10 cellular contexts compared by ENCODE assay signal in the genomic region with DNA sequence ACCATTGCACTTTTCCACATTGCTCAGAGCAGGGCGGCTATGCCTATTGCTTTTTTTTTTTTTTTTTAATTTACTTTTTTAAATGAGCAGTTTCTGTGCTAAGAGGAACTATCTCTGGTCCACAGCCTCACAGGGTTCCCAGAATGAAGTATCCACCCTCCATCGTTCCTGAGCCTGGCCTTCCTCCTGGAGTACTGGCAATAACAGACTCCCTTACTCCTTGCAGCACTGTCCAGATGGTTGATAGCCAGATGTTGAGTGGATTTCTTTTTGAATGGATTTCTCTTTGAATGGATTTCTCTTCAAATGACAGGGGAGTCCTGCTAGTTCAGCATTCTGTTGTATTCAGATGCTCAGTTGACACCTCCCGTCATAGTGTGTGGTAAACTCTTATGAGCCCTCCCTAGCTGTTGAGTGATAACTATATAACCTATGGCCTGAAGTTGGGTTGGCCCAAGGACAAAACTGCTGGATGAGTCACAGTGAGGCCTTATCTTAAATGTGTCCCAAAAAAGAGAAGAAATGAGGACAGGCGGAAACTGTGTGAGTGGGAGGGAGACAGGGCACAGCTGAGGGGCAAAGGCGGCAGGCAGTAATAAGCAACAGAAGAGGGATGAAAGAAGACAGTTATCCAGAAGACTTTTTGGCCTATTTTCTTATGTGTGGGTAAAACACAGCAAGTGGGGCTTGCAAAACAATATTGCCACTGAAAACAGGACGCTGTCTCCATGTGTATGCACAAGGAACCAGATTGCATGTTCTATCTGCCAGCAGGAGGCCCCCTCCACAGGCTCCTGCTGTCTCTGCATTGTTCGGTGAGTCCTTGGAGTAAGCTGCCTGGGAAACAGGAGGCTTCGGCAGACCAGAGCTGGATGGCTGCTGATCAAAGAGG.
DNase-seq lines count a peak whose midpoint lies in the region; ATAC-seq and TF ChIP-seq lines count a peak whose summit lies in the region.
"Had no signal": no experiment of that assay in that cellular context is flagged by ENCODE, and none has a peak within 500 bp of the region (broad histone marks: within the 10 kb centered on the region; RNA-seq: fewer than 3 reads in every experiment).

No MANE protein-coding gene starts in this region.

- no peak for TF ChIP-seq CTCF in GM20000 (IDR thresholded peaks at IDR 0.05; ENCODE audit: extremely low read depth, missing control alignments)
- TF ChIP-seq CTCF in PC-9 (conservative IDR thresholded peaks at IDR 0.05): no peak

- H3K27ac ChIP-seq in PC-9: no peak overlapping the region

- ATAC-seq in Right ventricle myocardium inferior (peak; percentile 79), GM21576 (IDR thresholded peaks at IDR 0.05; ENCODE audit: unreplicated experiment) (no peak), HG02588 (IDR thresholded peaks at IDR 0.05; ENCODE audit: unreplicated experiment) (no peak)

- H3K79me2 ChIP-seq in PC-9 (ENCODE audit: low read depth): no peaks in the 10 kb centered on the region

- no peak overlapping the region for H3K4me2 ChIP-seq in PC-9

- no TSS peak for BruUV-seq in PC-9 (replicated peaks; lab: Mats Ljungman, UMichigan)

- no peaks in the 10 kb centered on the region for H4K20me1 ChIP-seq in PC-9 (ENCODE audit: insufficient read depth)

- CTCF ChIA-PET in PC-9 (lab: Charles Lee): interaction anchor here (0.6 kb wide), 1 partner anchor 214 kb away, joined by 3 read pairs; no protein-coding TSS in a partner anchor

- H3K9me3 ChIP-seq in PC-9 (ENCODE audit: insufficient read depth, low read depth): no peaks in the 10 kb centered on the region

- DNase-seq in Right ventricle myocardium inferior (ENCODE audit: missing footprints): no peak
- no peak for DNase-seq in cardiac septum (ENCODE audit: low spot score)
- DNase-seq in astrocyte of the hippocampus (ENCODE audit: low read depth, low spot score): peak; percentile 63
- peak; percentile 71 for DNase-seq in left kidney (ENCODE audit: low read depth, low spot score)
- DNase-seq in GM20000 (ENCODE audit: low spot score): no peak
- no peak for DNase-seq in PC-9
- DNase-seq: activated B cell treated with CpG ODN at 0.5 μM for 24 hours, NCI-H1105 had no signal

- no peaks in the 10 kb centered on the region for H3K9me2 ChIP-seq in PC-9 (ENCODE audit: insufficient read depth)

- no peaks in the 10 kb centered on the region for H3K36me3 ChIP-seq in PC-9 (ENCODE audit: low read depth)

- H3K4me1 ChIP-seq in PC-9 (replicated peaks; ENCODE audit: insufficient read depth): peaks cover 20% of the 10 kb centered on the region

- H3K4me3 ChIP-seq in PC-9: no peak overlapping the region

- H3F3A ChIP-seq in PC-9 (ENCODE audit: insufficient read depth, low read depth): peaks cover 5% of the 10 kb centered on the region; the same call in 1 of the 2 replicates

- H3K27me3 ChIP-seq in PC-9 (ENCODE audit: insufficient read depth, low read depth): no peaks in the 10 kb centered on the region

- intact Hi-C loops in Right ventricle myocardium inferior (cut with DNase I) (loop anchor here (2.0 to 5.0 kb wide), 2 partner anchors 91 to 209 kb away; a partner anchor contains a TSS), cardiac septum (cut with DNase I) (loop anchor here (5.0 kb wide), 2 partner anchors 91 to 216 kb away; no protein-coding TSS in a partner anchor), PC-9 (cut with micrococcal nuclease; ENCODE audit: unreplicated experiment) (no loop called here)

- H2AFZ ChIP-seq in PC-9: no peak overlapping the region

- POLR2A ChIA-PET in PC-9 (lab: Charles Lee; ENCODE audit: unreplicated experiment): no interaction called here

Comparison
In these comparisons a context has a peak if more than half of its experiments do, and no peak if none do; other contexts are left out.
1. DNase-seq: peak in astrocyte of the hippocampus (single experiment) and left kidney (single experiment); none in Right ventricle myocardium inferior (single experiment), cardiac septum (single experiment), GM20000 (single experiment) and PC-9 (0 of 2).